In genomic region chr13:21798181-21798580, GRCh38 we compare ENCODE assay signal across 38 cellular contexts.
"Had no signal": no experiment of that assay in that cellular context is flagged by ENCODE, and none has a peak within 500 bp of the region (broad histone marks: within the 10 kb centered on the region; RNA-seq: fewer than 3 reads in every experiment).

No MANE protein-coding gene starts in this region.

- H3K27me3 ChIP-seq: adrenal gland, ascending aorta, body of pancreas, brain microvascular endothelial cell, breast epithelium, cardiac muscle cell had no signal

- H3K4me1 ChIP-seq: adrenal gland, ascending aorta, body of pancreas, breast epithelium had no signal

- H3K4me3 Mint-ChIP-seq: activated naive CD4-positive, alpha-beta T cell treated with anti-CD3 and anti-CD28 coated beads for 36 hours; activated naive CD4-positive, alpha-beta T cell treated with anti-CD3 and anti-CD28 coated beads, Interleukin-2, amount 10 ng/mL, durations not matched to agents 7 days and 5 days; activated naive CD4-positive, alpha-beta T cell treated with anti-CD3 and anti-CD28 coated beads, Interleukin-2, amount 50 U/mL, for 24 hours; activated naive CD8-positive, alpha-beta T cell; activated naive CD8-positive, alpha-beta T cell treated with anti-CD3 and anti-CD28 coated beads for 36 hours; activated naive CD8-positive, alpha-beta T cell treated with anti-CD3 and anti-CD28 coated beads, Interleukin-2, amount 10 ng/mL, durations not matched to agents 7 days and 5 days; activated naive CD8-positive, alpha-beta T cell treated with anti-CD3 and anti-CD28 coated beads, Interleukin-2, amount 50 U/mL, for 24 hours; activated T-cell treated with anti-CD3 and anti-CD28 coated beads, Interleukin-2, amount 50 U/mL, for 24 hours; activated T-cell treated with anti-CD3 and anti-CD28 coated beads, Interleukin-2, amount 50 U/mL, for 4 hours; activated T-cell treated with anti-CD3 and anti-CD28 coated beads, Interleukin-2, amount 50 U/mL, for 72 hours; activated T-helper 1 cell treated with anti-CD3 and anti-CD28 coated beads, Interleukin-12 subunit alpha, Interleukin-12 subunit beta, Interleukin-2, Interleukin-4 antibody, amounts not matched to agents 30 ng/mL and 10 ng/mL and 1 ng/mL, durations not matched to agents 14 hours and 24 hours and 36 hours; activated T-helper 17 cell treated with anti-CD3 and anti-CD28 coated beads, Interleukin-2, amount 50 U/mL, for 72 hours; brain; central memory CD8-positive, alpha-beta T cell had no signal

- H3K9me3 ChIP-seq: adrenal gland, ascending aorta, body of pancreas, breast epithelium had no signal

- H3K4me3 ChIP-seq: adrenal gland, ascending aorta, body of pancreas, breast epithelium, cardiac muscle cell had no signal

- DNase-seq: activated effector memory CD4-positive, alpha-beta T cell treated with anti-CD3 and anti-CD28 coated beads, Interleukin-2, amount 50 U/mL, for 16 hours; activated effector memory CD4-positive, alpha-beta T cell treated with Interleukin-2 at 50 U/mL for 16 hours; activated gamma-delta T cell; activated gamma-delta T cell treated with Interleukin-2 at 50 U/mL for 16 hours; activated naive CD4-positive, alpha-beta T cell; activated naive CD4-positive, alpha-beta T cell treated with anti-CD3 and anti-CD28 coated beads for 36 hours; activated naive CD4-positive, alpha-beta T cell treated with anti-CD3 and anti-CD28 coated beads, Interleukin-2, amount 10 ng/mL, durations not matched to agents 7 days and 5 days; activated naive CD4-positive, alpha-beta T cell treated with anti-CD3 and anti-CD28 coated beads, Interleukin-2, amount 50 U/mL, for 16 hours; activated naive CD4-positive, alpha-beta T cell treated with Interleukin-2 at 50 U/mL for 16 hours; activated naive CD8-positive, alpha-beta T cell treated with anti-CD3 and anti-CD28 coated beads for 36 hours; activated naive CD8-positive, alpha-beta T cell treated with anti-CD3 and anti-CD28 coated beads, Interleukin-2, amount 10 ng/mL, durations not matched to agents 7 days and 5 days; activated naive CD8-positive, alpha-beta T cell treated with anti-CD3 and anti-CD28 coated beads, Interleukin-2, amount 50 U/mL, for 24 hours; activated T-cell treated with anti-CD3 and anti-CD28 coated beads, Interleukin-2, amount 50 U/mL, for 1 hour; activated T-cell treated with anti-CD3 and anti-CD28 coated beads, Interleukin-2, amount 50 U/mL, for 24 hours; activated T-cell treated with anti-CD3 and anti-CD28 coated beads, Interleukin-2, amount 50 U/mL, for 4 hours; activated T-cell treated with anti-CD3 and anti-CD28 coated beads, Interleukin-2, amount 50 U/mL, for 48 hours; activated T-cell treated with anti-CD3 and anti-CD28 coated beads, Interleukin-2, amount 50 U/mL, for 72 hours; adrenal gland; amniotic stem cell; amygdala; anterior cingulate cortex; aorta; body of pancreas; brain microvascular endothelial cell; caudate nucleus; central memory CD4-positive, alpha-beta T cell; cerebellar nuclear complex had no signal

- H3K27me3 Mint-ChIP-seq: activated naive CD4-positive, alpha-beta T cell treated with anti-CD3 and anti-CD28 coated beads, Interleukin-2, amount 10 ng/mL, durations not matched to agents 7 days and 5 days; activated naive CD4-positive, alpha-beta T cell treated with anti-CD3 and anti-CD28 coated beads, Interleukin-2, amount 50 U/mL, for 24 hours; activated naive CD8-positive, alpha-beta T cell; activated naive CD8-positive, alpha-beta T cell treated with anti-CD3 and anti-CD28 coated beads for 36 hours; activated naive CD8-positive, alpha-beta T cell treated with anti-CD3 and anti-CD28 coated beads, Interleukin-2, amount 50 U/mL, for 24 hours; activated T-helper 17 cell treated with anti-CD3 and anti-CD28 coated beads, Interleukin-2, amount 50 U/mL, for 72 hours had no signal

- H3K9me3 Mint-ChIP-seq: activated naive CD4-positive, alpha-beta T cell treated with anti-CD3 and anti-CD28 coated beads for 36 hours; activated naive CD4-positive, alpha-beta T cell treated with anti-CD3 and anti-CD28 coated beads, Interleukin-2, amount 10 ng/mL, durations not matched to agents 7 days and 5 days; activated naive CD4-positive, alpha-beta T cell treated with anti-CD3 and anti-CD28 coated beads, Interleukin-2, amount 50 U/mL, for 24 hours; activated naive CD4-positive, alpha-beta T cell treated with anti-CD3 and anti-CD28 coated beads, Interleukin-2, amount 50 U/mL, for 72 hours; activated naive CD8-positive, alpha-beta T cell treated with anti-CD3 and anti-CD28 coated beads for 36 hours; activated naive CD8-positive, alpha-beta T cell treated with anti-CD3 and anti-CD28 coated beads, Interleukin-2, amount 10 ng/mL, durations not matched to agents 7 days and 5 days; activated naive CD8-positive, alpha-beta T cell treated with anti-CD3 and anti-CD28 coated beads, Interleukin-2, amount 50 U/mL, for 24 hours; activated T-cell treated with anti-CD3 and anti-CD28 coated beads, Interleukin-2, amount 50 U/mL, for 24 hours; activated T-cell treated with anti-CD3 and anti-CD28 coated beads, Interleukin-2, amount 50 U/mL, for 4 hours; activated T-helper 1 cell treated with anti-CD3 and anti-CD28 coated beads, Interleukin-12 subunit alpha, Interleukin-12 subunit beta, Interleukin-2, Interleukin-4 antibody, amounts not matched to agents 30 ng/mL and 10 ng/mL and 1 ng/mL, durations not matched to agents 14 hours and 24 hours and 36 hours; activated T-helper 17 cell treated with anti-CD3 and anti-CD28 coated beads, Interleukin-2, amount 50 U/mL, for 72 hours; activated T-helper 2 cell treated with anti-CD3 and anti-CD28 coated beads, Interferon-gamma antibody, Interleukin-2, Interleukin-4, amounts not matched to agents 10 μg/mL and 5 μg/mL and 100 μg/mL, durations not matched to agents 14 hours and 24 hours and 36 hours; central memory CD8-positive, alpha-beta T cell had no signal

- H3K27ac ChIP-seq: adrenal gland, ascending aorta, body of pancreas, brain microvascular endothelial cell, breast epithelium, cardiac muscle cell had no signal

- H3K36me3 ChIP-seq: adrenal gland, ascending aorta, brain microvascular endothelial cell, breast epithelium, cardiac muscle cell had no signal

- ATAC-seq: activated naive CD4-positive, alpha-beta T cell treated with anti-CD3 and anti-CD28 coated beads, Interleukin-2, amount 50 U/mL, for 72 hours; activated naive CD8-positive, alpha-beta T cell treated with anti-CD3 and anti-CD28 coated beads, Interleukin-2, amount 50 U/mL, for 24 hours; activated T-cell treated with anti-CD3 and anti-CD28 coated beads, Interleukin-2, amount 50 U/mL, for 4 hours; activated T-cell treated with anti-CD3 and anti-CD28 coated beads, Interleukin-2, amount 50 U/mL, for 72 hours; activated T-helper 17 cell treated with anti-CD3 and anti-CD28 coated beads, Interleukin-2, amount 50 U/mL, for 72 hours; body of pancreas had no signal

- H3K27ac Mint-ChIP-seq: activated naive CD4-positive, alpha-beta T cell treated with anti-CD3 and anti-CD28 coated beads for 36 hours; activated naive CD4-positive, alpha-beta T cell treated with anti-CD3 and anti-CD28 coated beads, Interleukin-2, amount 10 ng/mL, durations not matched to agents 7 days and 5 days; activated naive CD4-positive, alpha-beta T cell treated with anti-CD3 and anti-CD28 coated beads, Interleukin-2, amount 50 U/mL, for 24 hours; activated naive CD4-positive, alpha-beta T cell treated with anti-CD3 and anti-CD28 coated beads, Interleukin-2, amount 50 U/mL, for 72 hours; activated naive CD8-positive, alpha-beta T cell; activated naive CD8-positive, alpha-beta T cell treated with anti-CD3 and anti-CD28 coated beads for 36 hours; activated naive CD8-positive, alpha-beta T cell treated with anti-CD3 and anti-CD28 coated beads, Interleukin-2, amount 10 ng/mL, durations not matched to agents 7 days and 5 days; activated naive CD8-positive, alpha-beta T cell treated with anti-CD3 and anti-CD28 coated beads, Interleukin-2, amount 50 U/mL, for 24 hours; activated T-cell treated with anti-CD3 and anti-CD28 coated beads, Interleukin-2, amount 50 U/mL, for 24 hours; activated T-cell treated with anti-CD3 and anti-CD28 coated beads, Interleukin-2, amount 50 U/mL, for 72 hours; activated T-helper 1 cell treated with anti-CD3 and anti-CD28 coated beads, Interleukin-12 subunit alpha, Interleukin-12 subunit beta, Interleukin-2, Interleukin-4 antibody, amounts not matched to agents 30 ng/mL and 10 ng/mL and 1 ng/mL, durations not matched to agents 14 hours and 24 hours and 36 hours; activated T-helper 17 cell treated with anti-CD3 and anti-CD28 coated beads, Interleukin-2, amount 50 U/mL, for 72 hours; activated T-helper 2 cell treated with anti-CD3 and anti-CD28 coated beads, Interferon-gamma antibody, Interleukin-2, Interleukin-4, amounts not matched to agents 10 μg/mL and 5 μg/mL and 100 μg/mL, durations not matched to agents 14 hours and 24 hours and 36 hours had no signal

- H3K4me1 Mint-ChIP-seq: activated naive CD4-positive, alpha-beta T cell treated with anti-CD3 and anti-CD28 coated beads, Interleukin-2, amount 10 ng/mL, durations not matched to agents 7 days and 5 days; activated naive CD4-positive, alpha-beta T cell treated with anti-CD3 and anti-CD28 coated beads, Interleukin-2, amount 50 U/mL, for 24 hours; activated naive CD8-positive, alpha-beta T cell treated with anti-CD3 and anti-CD28 coated beads for 36 hours; activated naive CD8-positive, alpha-beta T cell treated with anti-CD3 and anti-CD28 coated beads, Interleukin-2, amount 10 ng/mL, durations not matched to agents 7 days and 5 days; activated naive CD8-positive, alpha-beta T cell treated with anti-CD3 and anti-CD28 coated beads, Interleukin-2, amount 50 U/mL, for 24 hours; activated T-helper 17 cell treated with anti-CD3 and anti-CD28 coated beads, Interleukin-2, amount 50 U/mL, for 72 hours; central memory CD8-positive, alpha-beta T cell had no signal

- H3K36me3 Mint-ChIP-seq: activated naive CD4-positive, alpha-beta T cell treated with anti-CD3 and anti-CD28 coated beads, Interleukin-2, amount 10 ng/mL, durations not matched to agents 7 days and 5 days; activated naive CD4-positive, alpha-beta T cell treated with anti-CD3 and anti-CD28 coated beads, Interleukin-2, amount 50 U/mL, for 24 hours; activated naive CD4-positive, alpha-beta T cell treated with anti-CD3 and anti-CD28 coated beads, Interleukin-2, amount 50 U/mL, for 72 hours; activated naive CD8-positive, alpha-beta T cell; activated naive CD8-positive, alpha-beta T cell treated with anti-CD3 and anti-CD28 coated beads for 36 hours; activated naive CD8-positive, alpha-beta T cell treated with anti-CD3 and anti-CD28 coated beads, Interleukin-2, amount 10 ng/mL, durations not matched to agents 7 days and 5 days; brain had no signal
